ENCODE assay signal across 8 cellular contexts in the genomic region with DNA sequence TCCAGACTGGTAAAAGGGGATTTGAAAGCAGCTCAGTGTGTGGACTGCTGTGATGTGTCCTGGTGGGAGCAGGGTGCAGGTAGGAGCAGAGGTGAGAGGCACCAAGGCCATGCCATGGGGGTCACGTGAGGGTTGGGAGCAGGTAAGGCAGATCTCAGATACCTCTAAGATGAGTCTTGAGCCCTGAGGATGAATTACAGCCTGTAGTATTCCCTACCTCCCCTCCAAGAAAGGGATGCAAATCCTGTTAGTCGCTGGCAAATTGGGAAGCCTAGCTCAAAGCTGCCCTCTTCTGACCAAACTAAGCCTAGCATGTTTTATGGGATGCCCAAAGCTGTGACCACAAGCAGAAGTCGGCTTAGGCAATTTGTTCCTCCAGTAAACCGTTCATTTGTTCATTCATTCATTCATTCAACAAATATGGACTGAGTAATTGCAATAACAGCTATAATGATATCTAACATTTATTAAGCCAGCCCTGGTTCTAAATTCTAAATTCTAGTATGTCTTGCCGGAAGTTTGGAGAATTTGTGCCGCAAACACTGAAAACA. TPM values are rescaled to one million over a fixed set of nuclear protein-coding genes. Genes with fewer than 3 reads are reported as not detected.
DNase-seq lines count a peak whose midpoint lies in the region; ATAC-seq lines count a peak whose summit lies in the region.

No MANE protein-coding gene starts in this region.

- intact Hi-C loops in Right ventricle myocardium superior (cut with DNase I) = loop anchor here (1.0 kb wide), 1 partner anchor 52 kb away; no protein-coding TSS in a partner anchor

- H3K4me1 Mint-ChIP-seq in activated naive CD8-positive, alpha-beta T cell treated with anti-CD3 and anti-CD28 coated beads, Interleukin-2, amount 50 U/mL, for 24 hours = peaks cover 29% of the 10 kb centered on the region

- H3K36me3 Mint-ChIP-seq in activated naive CD8-positive, alpha-beta T cell treated with anti-CD3 and anti-CD28 coated beads, Interleukin-2, amount 50 U/mL, for 24 hours (ENCODE audit: low read depth) = no peaks in the 10 kb centered on the region

- no peaks in the 10 kb centered on the region for H3K9me3 Mint-ChIP-seq in activated naive CD8-positive, alpha-beta T cell treated with anti-CD3 and anti-CD28 coated beads, Interleukin-2, amount 50 U/mL, for 24 hours

- no peak overlapping the region for H3K4me3 Mint-ChIP-seq in activated naive CD8-positive, alpha-beta T cell treated with anti-CD3 and anti-CD28 coated beads, Interleukin-2, amount 50 U/mL, for 24 hours

- no peak for ATAC-seq in activated naive CD8-positive, alpha-beta T cell treated with anti-CD3 and anti-CD28 coated beads, Interleukin-2, amount 50 U/mL, for 24 hours
- ATAC-seq in Right ventricle myocardium superior (ENCODE audit: poor library complexity) (peak; percentile 33), GM21723 (IDR thresholded peaks at IDR 0.05; ENCODE audit: unreplicated experiment) (no peak), GM21825 (IDR thresholded peaks at IDR 0.05; ENCODE audit: unreplicated experiment) (no peak)

- peak overlapping the region; percentile 6 for H3K27ac Mint-ChIP-seq in activated naive CD8-positive, alpha-beta T cell treated with anti-CD3 and anti-CD28 coated beads, Interleukin-2, amount 50 U/mL, for 24 hours

- peaks cover 6% of the 10 kb centered on the region for H3K27me3 Mint-ChIP-seq in activated naive CD8-positive, alpha-beta T cell treated with anti-CD3 and anti-CD28 coated beads, Interleukin-2, amount 50 U/mL, for 24 hours

- peak; percentile 14 for DNase-seq in GDM1 (lab: John Stamatoyannopoulos, UW)
- peak; percentile 69 for DNase-seq in LoVo (ENCODE audit: low spot score)
- peak; percentile 44 to 63 for DNase-seq in SHP77 (lab: John Stamatoyannopoulos, UW)
- DNase-seq in activated naive CD8-positive, alpha-beta T cell treated with anti-CD3 and anti-CD28 coated beads, Interleukin-2, amount 50 U/mL, for 24 hours = peak; percentile 58
- no peak for DNase-seq in Right ventricle myocardium superior
- peak; percentile 86 for DNase-seq in pons (ENCODE audit: low spot score)

RNA-seq across cellular contexts. Expression of a gene that starts 3.9 kb away (rescaled TPM):
- 1.2 TPM for total RNA-seq in Right ventricle myocardium superior

RNA-seq across cellular contexts. Expression of a gene that starts 31.3 kb away (rescaled TPM):
- total RNA-seq in Right ventricle myocardium superior = 0.24 TPM
